ENCODE assay signal across 17 cellular contexts in genomic region chr1:62037274-62037673, GRCh38.
A peak's percentile ranks its signal among the peaks of the same experiment; 100 is the strongest.
DNase-seq lines count a peak whose midpoint lies in the region; ATAC-seq and TF ChIP-seq lines count a peak whose summit lies in the region.
"Had no signal": no experiment of that assay in that cellular context is flagged by ENCODE, and none has a peak within 500 bp of the region (broad histone marks: within the 10 kb centered on the region; RNA-seq: fewer than 3 reads in every experiment).

No MANE protein-coding gene starts in this region.

- H3K27me3 ChIP-seq in CD8-positive, alpha-beta T cell (ENCODE audit: insufficient read depth, low read length), result no peaks in the 10 kb centered on the region

- no peaks in the 10 kb centered on the region for H3K9me3 Mint-ChIP-seq in CD8-positive, alpha-beta T cell
- H3K9me3 Mint-ChIP-seq in stimulated activated naive CD8-positive, alpha-beta T cell treated with anti-CD3 and anti-CD28 coated beads, Interleukin-15, amount 100 ng/mL, for 72 hours, result no peaks in the 10 kb centered on the region
- H3K9me3 Mint-ChIP-seq: CD4-positive, alpha-beta memory T cell had no signal

- H3K27me3 Mint-ChIP-seq in CD8-positive, alpha-beta T cell (ENCODE audit: low read depth), result no peaks in the 10 kb centered on the region
- H3K27me3 Mint-ChIP-seq in stimulated activated naive CD8-positive, alpha-beta T cell treated with anti-CD3 and anti-CD28 coated beads, Interleukin-15, amount 100 ng/mL, for 72 hours, result no peaks in the 10 kb centered on the region
- H3K27me3 Mint-ChIP-seq: CD4-positive, alpha-beta memory T cell had no signal

- H3K4me1 Mint-ChIP-seq in CD8-positive, alpha-beta T cell (ENCODE audit: low read depth), result no peaks in the 10 kb centered on the region
- H3K4me1 Mint-ChIP-seq in stimulated activated naive CD8-positive, alpha-beta T cell treated with anti-CD3 and anti-CD28 coated beads, Interleukin-15, amount 100 ng/mL, for 72 hours, result no peaks in the 10 kb centered on the region

- POLR2A ChIA-PET in CD8-positive, alpha-beta T cell (lab: Charles Lee), result no interaction called here
- POLR2A ChIA-PET in HEK293 (lab: Yijun Ruan, JAX), result no interaction called here

- peaks cover 23% of the 10 kb centered on the region for H3K36me3 Mint-ChIP-seq in CD8-positive, alpha-beta T cell

- CTCF ChIA-PET in CD8-positive, alpha-beta T cell (lab: Charles Lee), result no interaction called here
- CTCF ChIA-PET in HEK293 (lab: Yijun Ruan, JAX), result interaction anchor here (0.6 kb wide), 2 partner anchors 804 to 1188 kb away, joined by 3 read pairs; no protein-coding TSS in a partner anchor

- H3K27ac Mint-ChIP-seq in CD8-positive, alpha-beta T cell, result peak overlapping the region; percentile 42
- H3K27ac Mint-ChIP-seq in stimulated activated naive CD8-positive, alpha-beta T cell treated with anti-CD3 and anti-CD28 coated beads, Interleukin-15, amount 100 ng/mL, for 72 hours, result no peak overlapping the region

- no peaks in the 10 kb centered on the region for H3K4me1 ChIP-seq in CD8-positive, alpha-beta T cell (ENCODE audit: insufficient read depth, low read length)
- H3K4me1 ChIP-seq in HEK293 (ENCODE audit: control insufficient read depth, insufficient read depth, low read length), result 0 out of 2 replicates have a peak, but pooled peaks cover 3% of the 10 kb centered on the region

- TF ChIP-seq CTCF in CD8-positive, alpha-beta T cell (IDR thresholded peaks at IDR 0.05), result no peak
- no peak for TF ChIP-seq CTCF in HEK293 (tag by site-specific recombination; IDR thresholded peaks at IDR 0.05)

- intact Hi-C loops in CD8-positive, alpha-beta T cell (cut with DNase I, micrococcal nuclease), result no loop called here

- no peak overlapping the region for H3K4me3 ChIP-seq in CD8-positive, alpha-beta T cell (ENCODE audit: low read depth, low read length)
- no peak overlapping the region for H3K4me3 ChIP-seq in HEK293 (ENCODE audit: low read depth, low read length)
- H3K4me3 ChIP-seq: GM12878, GM23248 had no signal

- H3K9me3 ChIP-seq in CD8-positive, alpha-beta T cell (ENCODE audit: low read length), result no peaks in the 10 kb centered on the region
- H3K9me3 ChIP-seq in HEK293 (ENCODE audit: control insufficient read depth, insufficient read depth, low read depth, low read length), result no peaks in the 10 kb centered on the region
- H3K9me3 ChIP-seq: Caco-2 had no signal

- H3K27ac ChIP-seq in CD8-positive, alpha-beta T cell (ENCODE audit: low read depth, low read length), result no peak overlapping the region
- H3K27ac ChIP-seq in HEK293 (ENCODE audit: extremely low read depth, low read depth, low read length), result no peak overlapping the region
- H3K27ac ChIP-seq: GM23248 had no signal

- no peaks in the 10 kb centered on the region for H3K36me3 ChIP-seq in CD8-positive, alpha-beta T cell (ENCODE audit: insufficient read depth, low read length)
- no peaks in the 10 kb centered on the region for H3K36me3 ChIP-seq in HEK293 (ENCODE audit: control insufficient read depth in 2 of 2, insufficient read depth in 1 of 2, low read length in 2 of 2)

- DNase-seq in CD8-positive, alpha-beta T cell, result no peak
- DNase-seq in NCI-H69 (lab: John Stamatoyannopoulos, UW) (peak; percentile 78), left kidney (ENCODE audit: low read depth, low spot score) (peak; percentile 24), DMS153 (lab: John Stamatoyannopoulos, UW) (no peak)
- DNase-seq in stimulated activated naive CD8-positive, alpha-beta T cell treated with anti-CD3 and anti-CD28 coated beads, Interleukin-15, amount 100 ng/mL, for 72 hours, result no peak
- DNase-seq: C1 segment of cervical spinal cord; Caco-2; CD4-positive, alpha-beta memory T cell; DMS79; EL; GDM1; GM23248; H7; HCEC 1CT had no signal

- no peak overlapping the region for H3K4me3 Mint-ChIP-seq in CD8-positive, alpha-beta T cell
- no peak overlapping the region for H3K4me3 Mint-ChIP-seq in stimulated activated naive CD8-positive, alpha-beta T cell treated with anti-CD3 and anti-CD28 coated beads, Interleukin-15, amount 100 ng/mL, for 72 hours
- H3K4me3 Mint-ChIP-seq: CD4-positive, alpha-beta memory T cell had no signal

- ATAC-seq in CD8-positive, alpha-beta T cell, result no peak
- ATAC-seq in stimulated activated naive CD8-positive, alpha-beta T cell treated with anti-CD3 and anti-CD28 coated beads, Interleukin-15, amount 100 ng/mL, for 72 hours, result no peak
- no peak for ATAC-seq in SK-N-SH treated with all-trans-retinoic acid at 6 μM for 48 hours
- ATAC-seq: GM12878 had no signal

TF ChIP-seq in HEK293, 187 proteins besides CTCF, POLR2A, EP300 and RAD21:
- no peak for TF ChIP-seq ZNF654 (tag by site-specific recombination; IDR thresholded peaks at IDR 0.05; ENCODE audit: low read depth)
- TF ChIP-seq ZNF600 (tag by site-specific recombination; IDR thresholded peaks at IDR 0.05), result no peak
- peak; percentile 29; the same call in 1 of the 2 replicates for TF ChIP-seq EGR2 (tag by site-specific recombination; IDR thresholded peaks at IDR 0.05; ENCODE audit: low read depth)
- TF ChIP-seq ZNF24 (tag by site-specific recombination; IDR thresholded peaks at IDR 0.05), result no peak
- TF ChIP-seq ZFHX2 (tag by site-specific recombination; conservative IDR thresholded peaks at IDR 0.05), result 0 out of 2 replicates have a peak, but pooled peaks have one; percentile 20

TF ChIP-seq in SK-N-SH treated with all-trans-retinoic acid at 6 μM for 48 hours, 23 proteins besides CTCF, POLR2A, EP300 and RAD21:
- TF ChIP-seq ISL1 (CRISPR knock-in tag; IDR thresholded peaks at IDR 0.05), result no peak
- TF ChIP-seq CSDC2 (CRISPR knock-in tag; IDR thresholded peaks at IDR 0.05), result no peak
- TF ChIP-seq ESRRG (CRISPR knock-in tag; IDR thresholded peaks at IDR 0.05), result no peak
- TF ChIP-seq TSHZ2 (CRISPR knock-in tag; IDR thresholded peaks at IDR 0.05), result no peak
- no peak for TF ChIP-seq ZFP3 (CRISPR knock-in tag; IDR thresholded peaks at IDR 0.05)

Comparison
In these comparisons a context has a peak if more than half of its experiments do, and no peak if none do; other contexts are left out.
1. DNase-seq: peak in NCI-H69 (single experiment) and left kidney (single experiment); none in CD8-positive, alpha-beta T cell (0 of 7), stimulated activated naive CD8-positive, alpha-beta T cell treated with anti-CD3 and anti-CD28 coated beads, Interleukin-15, amount 100 ng/mL, for 72 hours (0 of 2) and DMS153 (single experiment).